ENCODE assay signal across 9 cellular contexts in the genomic region with DNA sequence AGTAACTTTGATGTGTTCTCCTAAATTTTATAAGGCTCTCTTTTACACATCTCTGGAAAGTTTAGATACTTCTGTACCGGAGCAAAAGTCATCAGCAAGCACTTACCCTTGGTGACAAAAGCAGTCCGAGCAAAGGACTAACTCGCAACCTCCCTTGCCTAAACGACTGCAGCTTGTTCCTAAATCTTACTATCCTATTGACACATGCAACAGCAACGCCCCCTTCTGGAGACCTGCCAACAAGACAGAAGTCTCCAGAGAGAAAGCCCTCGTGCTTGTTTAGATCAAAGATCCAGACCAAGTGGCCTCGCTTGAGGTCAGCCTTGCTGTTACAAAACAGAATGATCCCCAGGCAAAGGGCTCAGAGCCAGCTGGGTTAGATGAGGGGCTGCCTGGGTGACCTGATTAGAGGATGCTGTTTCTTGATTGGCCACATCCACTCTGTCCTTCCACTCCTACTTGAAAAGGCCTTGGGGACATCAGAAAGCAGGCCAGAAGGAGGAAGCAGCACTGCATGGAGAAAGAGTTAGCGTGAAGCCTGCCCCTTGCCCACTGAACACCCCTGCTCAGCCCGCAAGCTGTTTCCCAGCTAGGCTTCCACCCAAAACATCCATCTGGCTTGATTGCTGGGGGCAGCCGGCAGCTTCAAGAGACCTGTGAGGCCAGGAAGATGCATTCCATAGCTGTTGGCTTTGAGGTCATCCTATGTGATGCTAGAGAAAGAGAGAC.
DNase-seq lines count a peak whose midpoint lies in the region; ATAC-seq and TF ChIP-seq lines count a peak whose summit lies in the region.
"Had no signal": no experiment of that assay in that cellular context is flagged by ENCODE, and none has a peak within 500 bp of the region (broad histone marks: within the 10 kb centered on the region; RNA-seq: fewer than 3 reads in every experiment).

No MANE protein-coding gene starts in this region.

- peaks cover 4% of the 10 kb centered on the region for H3K9me3 Mint-ChIP-seq in Caco-2 (ENCODE audit: unreplicated experiment)
- peaks cover 4% of the 10 kb centered on the region for H3K9me3 Mint-ChIP-seq in T-helper 2 cell treated with Interferon-gamma antibody and Interleukin-4, amounts not matched to agents 5 μg/mL and 100 μg/mL, for 36 hours

- POLR2A ChIA-PET in Caco-2 (lab: Charles Lee) = interaction anchor here (0.6 to 0.7 kb wide), 3 partner anchors 97 to 243 kb away, joined by 3 to 4 read pairs (median 4); no protein-coding TSS in a partner anchor

- H3K27ac Mint-ChIP-seq in Caco-2 (ENCODE audit: unreplicated experiment) = no peak overlapping the region
- no peak overlapping the region for H3K27ac Mint-ChIP-seq in T-helper 2 cell treated with Interferon-gamma antibody and Interleukin-4, amounts not matched to agents 5 μg/mL and 100 μg/mL, for 36 hours
- H3K27ac Mint-ChIP-seq: T-helper 1 cell treated with Interleukin-12 subunit alpha and Interleukin-12 subunit beta and Interleukin-4 antibody, amounts not matched to agents 30 μg/mL and 1 μg/mL, for 36 hours had no signal

- H3K4me3 ChIP-seq in Caco-2 (ENCODE audit: low read depth, low read length) = no peak overlapping the region

- H3K36me3 ChIP-seq in Caco-2 (ENCODE audit: control insufficient read depth, insufficient read depth, low read length) = no peaks in the 10 kb centered on the region

- ATAC-seq in GM21367 (IDR thresholded peaks at IDR 0.05; ENCODE audit: unreplicated experiment) = no peak

- H3K27me3 ChIP-seq in Caco-2 (replicated peaks; ENCODE audit: control insufficient read depth, insufficient read depth, low read length) = no peaks in the 10 kb centered on the region

- BruUV-seq in Caco-2 (replicated peaks; lab: Mats Ljungman, UMichigan) = no TSS peak

- H3K4me1 ChIP-seq in Caco-2 = no peaks in the 10 kb centered on the region

- H3K4me3 Mint-ChIP-seq in Caco-2 (ENCODE audit: unreplicated experiment) = no peak overlapping the region
- no peak overlapping the region for H3K4me3 Mint-ChIP-seq in T-helper 2 cell treated with Interferon-gamma antibody and Interleukin-4, amounts not matched to agents 5 μg/mL and 100 μg/mL, for 36 hours
- H3K4me3 Mint-ChIP-seq: T-helper 1 cell treated with Interleukin-12 subunit alpha and Interleukin-12 subunit beta and Interleukin-4 antibody, amounts not matched to agents 30 μg/mL and 1 μg/mL, for 36 hours had no signal

- CTCF ChIA-PET in Caco-2 (lab: Charles Lee) = interaction anchor here (0.5 to 1.8 kb wide), 19 partner anchors 9 to 1112 kb away, joined by 3 to 26 read pairs (median 4); no protein-coding TSS in a partner anchor

- TF ChIP-seq CTCF in Caco-2 (IDR thresholded peaks at IDR 0.05; ENCODE audit: insufficient read depth in 1 of 2, low read depth in 1 of 2, low read length in 1 of 2, severe bottlenecking in 1 of 2, unreplicated experiment in 1 of 2) = peak; percentile 81 to 93

- no peaks in the 10 kb centered on the region for H3K36me3 Mint-ChIP-seq in Caco-2 (ENCODE audit: insufficient read depth, unreplicated experiment)
- H3K36me3 Mint-ChIP-seq in T-helper 2 cell treated with Interferon-gamma antibody and Interleukin-4, amounts not matched to agents 5 μg/mL and 100 μg/mL, for 36 hours (ENCODE audit: low read depth) = no peaks in the 10 kb centered on the region

- H3K4me1 Mint-ChIP-seq in Caco-2 (ENCODE audit: low read depth, unreplicated experiment) = no peaks in the 10 kb centered on the region
- peaks cover 5% of the 10 kb centered on the region for H3K4me1 Mint-ChIP-seq in T-helper 2 cell treated with Interferon-gamma antibody and Interleukin-4, amounts not matched to agents 5 μg/mL and 100 μg/mL, for 36 hours (ENCODE audit: low read depth)

- H3K27me3 Mint-ChIP-seq in Caco-2 (ENCODE audit: insufficient read depth, unreplicated experiment) = no peaks in the 10 kb centered on the region
- peaks cover 2% of the 10 kb centered on the region for H3K27me3 Mint-ChIP-seq in T-helper 2 cell treated with Interferon-gamma antibody and Interleukin-4, amounts not matched to agents 5 μg/mL and 100 μg/mL, for 36 hours (ENCODE audit: low read depth)

- intact Hi-C loops in Caco-2 (cut with micrococcal nuclease; ENCODE audit: unreplicated experiment) = loop anchor here (1.0 to 2.0 kb wide), 4 partner anchors 132 to 526 kb away; partner anchors contain the start of gene ATL2

- no peaks in the 10 kb centered on the region for H3K9me3 ChIP-seq in Caco-2

- peak; percentile 88 to 89 for DNase-seq in Caco-2
- peak; percentile 13 for DNase-seq in GOT3 (lab: John Stamatoyannopoulos, UW)
- DNase-seq in NCI-H1436 treated with DMSO at 0.1 percent for 48 hours (lab: John Stamatoyannopoulos, UW) = peak; percentile 63
- DNase-seq in T-helper 2 cell treated with Interferon-gamma antibody and Interleukin-4, amounts not matched to agents 5 μg/mL and 100 μg/mL, for 36 hours (ENCODE audit: low spot score) = peak; percentile 70
- peak; percentile 83 for DNase-seq in astrocyte of the hippocampus (ENCODE audit: low read depth, low spot score)
- peak; percentile 78 for DNase-seq in iPS DF 19.7 (ENCODE audit: low read depth, low spot score)
- peak; percentile 70 for DNase-seq in smooth muscle cell of the brain vasculature (ENCODE audit: low read depth, low spot score)

Comparison
In these comparisons a context has a peak if more than half of its experiments do, and no peak if none do; other contexts are left out.
1. DNase-seq: peak in every context shown above with its lines; median percentile 88 in Caco-2; 83 in astrocyte of the hippocampus; 78 in iPS DF 19.7; 70 in T-helper 2 cell treated with Interferon-gamma antibody and Interleukin-4, amounts not matched to agents 5 μg/mL and 100 μg/mL, for 36 hours; 70 in smooth muscle cell of the brain vasculature; 63 in NCI-H1436 treated with DMSO at 0.1 percent for 48 hours; 13 in GOT3.